10 cellular contexts compared by ENCODE assay signal in genomic region chr6:89347825-89348224, GRCh38. TPM values are rescaled to one million over a fixed set of nuclear protein-coding genes. Genes with fewer than 3 reads are reported as not detected.
A peak's percentile ranks its signal among the peaks of the same experiment; 100 is the strongest.
DNase-seq lines count a peak whose midpoint lies in the region; ATAC-seq, FAIRE-seq and TF ChIP-seq lines count a peak whose summit lies in the region.
"Had no signal": no experiment of that assay in that cellular context is flagged by ENCODE, and none has a peak within 500 bp of the region (broad histone marks: within the 10 kb centered on the region; RNA-seq: fewer than 3 reads in every experiment).

No MANE protein-coding gene starts in this region.

- H3K4me2 ChIP-seq in HepG2 (ENCODE audit: low read depth, low read length): no peak overlapping the region

- H3K9ac ChIP-seq in HepG2 (ENCODE audit: insufficient read depth, low read depth, low read length): no peak overlapping the region

- no peak for ATAC-seq in HepG2
- no peak for ATAC-seq in right lobe of liver
- ATAC-seq in T-helper 17 cell: no peak
- ATAC-seq in left ventricle myocardium superior: peak; percentile 12
- no peak for ATAC-seq in sciatic nerve
- ATAC-seq: PC-3 had no signal

- 91% methylated on average over 2 of the region's 2 CpGs for WGBS in HepG2 (ENCODE audit: low lambda C conversion rate)
- 22% methylated on average over 2 of the region's 2 CpGs for WGBS in right lobe of liver (ENCODE audit: insufficient coverage, low coverage, low lambda C conversion rate, missing lambda C conversion rate)

- H4K20me1 ChIP-seq in HepG2 (ENCODE audit: insufficient read depth, low read length): peaks cover 3% of the 10 kb centered on the region; the same call in 1 of the 2 replicates

- DNase-seq in HepG2 (ENCODE audit: low spot score): no peak
- no peak for DNase-seq in right lobe of liver
- DNase-seq in T-helper 17 cell: no peak
- DNase-seq in left ventricle myocardium superior: peak; percentile 43
- DNase-seq in SHP77 (lab: John Stamatoyannopoulos, UW): no peak
- DNase-seq in DMS153 (lab: John Stamatoyannopoulos, UW): no peak
- DNase-seq in sciatic nerve (ENCODE audit: low spot score): no peak
- DNase-seq in GDM1 (lab: John Stamatoyannopoulos, UW): no peak
- DNase-seq: BE2C, PC-3 had no signal

- CTCF ChIA-PET in HepG2 (lab: Yijun Ruan, JAX; ENCODE audit: low intra/inter-chr PET ratio, low total read pairs): no interaction called here

- peaks cover 3% of the 10 kb centered on the region for H3K36me3 Mint-ChIP-seq in T-helper 17 cell (ENCODE audit: low read depth)

- H3K4me1 Mint-ChIP-seq in T-helper 17 cell: peaks cover 61% of the 10 kb centered on the region

- H3K36me3 ChIP-seq in HepG2 (replicated peaks in 1 of 2; ENCODE audit: control insufficient read depth in 1 of 2, insufficient read depth in 2 of 2, low read length in 2 of 2) (peaks cover 0 to 2% of the 10 kb centered on the region in 2 experiments; a peak in 1 of 5 replicates), right lobe of liver (no peaks in the 10 kb centered on the region)
- H3K36me3 ChIP-seq: BE2C had no signal

- H3K4me1 ChIP-seq in HepG2 (ENCODE audit: insufficient read depth, low read length) (peaks cover 42% of the 10 kb centered on the region), right lobe of liver (peaks cover 0 to 31% (median 3%) of the 10 kb centered on the region in 4 donors)

- H3K9me3 ChIP-seq in HepG2 (ENCODE audit: low read length) (no peaks in the 10 kb centered on the region), right lobe of liver (no peaks in the 10 kb centered on the region), T-helper 17 cell (ENCODE audit: control insufficient read depth, low read length, poor library complexity, severe bottlenecking) (no peaks in the 10 kb centered on the region)
- H3K9me3 ChIP-seq: BE2C had no signal

- intact Hi-C loops in HepG2 (cut with micrococcal nuclease; ENCODE audit: unreplicated experiment): no loop called here
- intact Hi-C loops in right lobe of liver (cut with DNase I): no loop called here
- intact Hi-C loops in left ventricle myocardium superior (cut with micrococcal nuclease): no loop called here
- intact Hi-C loops in sciatic nerve (cut with DNase I): no loop called here

- peak overlapping the region; percentile 94 for H3K27ac Mint-ChIP-seq in T-helper 17 cell

- BruUV-seq in HepG2 (replicated peaks; lab: Mats Ljungman, UMichigan): no TSS peak

- H3K27me3 ChIP-seq in HepG2 (ENCODE audit: control insufficient read depth in 1 of 2, insufficient read depth in 2 of 2, low read length in 2 of 2) (no peaks in the 10 kb centered on the region), right lobe of liver (no peaks in the 10 kb centered on the region)
- H3K27me3 ChIP-seq: BE2C had no signal

- no peak for FAIRE-seq in HepG2 (lab: Jason Lieb, UNC)

- TF ChIP-seq CTCF in HepG2 (CRISPR knock-in tag; IDR thresholded peaks at IDR 0.05): no peak
- TF ChIP-seq CTCF in right lobe of liver (IDR thresholded peaks at IDR 0.05): no peak

- H2AFZ ChIP-seq in HepG2 (ENCODE audit: low read length): no peak overlapping the region

- no peak for TF ChIP-seq EP300 in HepG2 (IDR thresholded peaks at IDR 0.05; ENCODE audit: low read depth in 2 of 2, low read length in 2 of 2)
- TF ChIP-seq EP300 in HepG2 (CRISPR knock-in tag; IDR thresholded peaks at IDR 0.05; ENCODE audit: borderline replicate concordance): no peak

- peaks cover 73% of the 10 kb centered on the region for H3K79me2 ChIP-seq in HepG2 (ENCODE audit: insufficient read depth, low read length)

- POLR2A ChIA-PET in HepG2 (lab: Yijun Ruan, JAX): no interaction called here

- H3K27ac ChIP-seq in HepG2 (ENCODE audit: extremely low read length, insufficient read depth, low read length) (no peak overlapping the region), right lobe of liver (no peak overlapping the region)

- in situ Hi-C loops in HepG2 (cut with HindIII; ENCODE audit: extremely low pct_ligation_motif_present, low pct_unique_long_range_greater_than_20kb): no loop called here

- no peaks in the 10 kb centered on the region for H3K27me3 Mint-ChIP-seq in T-helper 17 cell

- TF ChIP-seq POLR2A in HepG2 (IDR thresholded peaks at IDR 0.05; ENCODE audit: insufficient read depth in 1 of 2, low read depth in 2 of 2, low read length in 2 of 2) (no peak), right lobe of liver (IDR thresholded peaks at IDR 0.05) (no peak)

- H3K4me3 ChIP-seq in HepG2 (replicated peaks in 1 of 3; ENCODE audit: insufficient read depth in 1 of 3, low read depth in 2 of 3, low read length in 3 of 3) (no peak overlapping the region), right lobe of liver (no peak overlapping the region)

- no peak overlapping the region for H3K4me3 Mint-ChIP-seq in T-helper 17 cell

- TF ChIP-seq RAD21 in HepG2 (CRISPR knock-in tag; IDR thresholded peaks at IDR 0.05): no peak

TF ChIP-seq in HepG2, 621 proteins besides CTCF, POLR2A, EP300 and RAD21:
- TF ChIP-seq ZNF143 (CRISPR knock-in tag; IDR thresholded peaks at IDR 0.05): no peak
- 0 out of 2 replicates have a peak, but pooled peaks have one; percentile 27 for TF ChIP-seq MAFF (IDR thresholded peaks at IDR 0.05; ENCODE audit: low read depth, low read length)
- TF ChIP-seq MAFK (conservative IDR thresholded peaks at IDR 0.05 in 1 of 2, IDR thresholded peaks at IDR 0.05 in 1 of 2; ENCODE audit: low read length in 2 of 2): peak; percentile 42 to 52; a peak in 3 of 4 replicates

RNA-seq across cellular contexts. Expression of gene UBE2J1, which starts 4.7 kb away (rescaled TPM):
- total RNA-seq in HepG2 (2016; rRNA removed; fragmentation: Illumina TruSeq; extraction: Trizol) (19.3 and 29.5 TPM in 2 replicates), right lobe of liver (10 to 100 TPM; 14.9 to 22.3 (median 19.7) TPM), T-helper 17 cell (10 to 100 TPM; 32.1 to 35.2 TPM), left ventricle myocardium superior (13.6 TPM), sciatic nerve (32.9 TPM)
- total RNA-seq in HepG2 (2016; cell fraction: cytosol; rRNA removed; fragmentation: Illumina TruSeq; extraction: Trizol; ENCODE audit: low read depth): 13.5 and 15.0 TPM in 2 replicates
- total RNA-seq in HepG2 (2016; cell fraction: insoluble cytoplasmic fraction; rRNA removed; fragmentation: Illumina TruSeq; extraction: Trizol): 20.1 and 28.2 TPM in 2 replicates
- total RNA-seq in HepG2 (2016; cell fraction: membrane; rRNA removed; fragmentation: Illumina TruSeq; extraction: Trizol): 34.9 and 36.8 TPM in 2 replicates
- 10.8 and 11.8 TPM in 2 replicates for total RNA-seq in HepG2 (2016; cell fraction: nucleus; rRNA removed; fragmentation: Illumina TruSeq; extraction: Trizol)
- polyA plus RNA-seq in HepG2 (2011; rRNA removed): 18.6 and 24.6 TPM in 2 replicates
- polyA plus RNA-seq in HepG2 (2011; cell fraction: cytosol; rRNA removed): 12.1 and 17.5 TPM in 2 replicates
- 5.8 and 6.6 TPM in 2 replicates for polyA plus RNA-seq in HepG2 (2011; cell fraction: nucleus; rRNA removed)
- polyA plus RNA-seq in HepG2 (2012): 15.8 and 17.0 TPM in 2 replicates
- 26.2 and 31.5 TPM in 2 replicates for polyA plus RNA-seq in HepG2 (2016; cell fraction: cytosol; fragmentation: Illumina TruSeq; extraction: Trizol; ENCODE audit: low read depth)
- polyA plus RNA-seq in HepG2 (2016; cell fraction: insoluble cytoplasmic fraction; fragmentation: Illumina TruSeq; extraction: Trizol; ENCODE audit: low read depth): 52.7 and 53.8 TPM in 2 replicates
- polyA plus RNA-seq in HepG2 (2016; cell fraction: membrane; fragmentation: Illumina TruSeq; extraction: Trizol; ENCODE audit: low read depth): 47.6 and 48.7 TPM in 2 replicates
- polyA plus RNA-seq in HepG2 (2016; cell fraction: nucleus; fragmentation: Illumina TruSeq; extraction: Trizol; ENCODE audit: insufficient read depth, low read depth): 22.0 and 22.5 TPM in 2 replicates
- 10.0 and 15.8 TPM in 2 replicates for polyA minus RNA-seq in HepG2 (2011; rRNA and poly(A)+ RNA removed; ENCODE audit: low replicate concordance)
- polyA minus RNA-seq in HepG2 (2011; cell fraction: cytosol; rRNA and poly(A)+ RNA removed): 13.7 and 13.9 TPM in 2 replicates
- 18.8 and 20.0 TPM in 2 replicates for polyA minus RNA-seq in HepG2 (2011; cell fraction: nucleus; rRNA and poly(A)+ RNA removed)

RNA-seq across cellular contexts. Expression of gene GABRR2, which starts 32.7 kb away (rescaled TPM):
- total RNA-seq in HepG2 (2016; rRNA removed; fragmentation: Illumina TruSeq; extraction: Trizol) (not detected in 2 replicates), right lobe of liver (1 to 10 TPM in 1 of 6 experiments, under 1 TPM in 5; 0.20 to 1.2 (median 0.56) TPM), T-helper 17 cell (1 to 10 TPM in 1 of 2 donors, under 1 TPM in 1; 0.65 to 1.4 TPM), left ventricle myocardium superior (0.52 TPM), sciatic nerve (1.7 TPM)
- total RNA-seq in HepG2 (2016; cell fraction: cytosol; rRNA removed; fragmentation: Illumina TruSeq; extraction: Trizol; ENCODE audit: low read depth): not detected in 2 replicates
- total RNA-seq in HepG2 (2016; cell fraction: insoluble cytoplasmic fraction; rRNA removed; fragmentation: Illumina TruSeq; extraction: Trizol): not detected in 2 replicates
- total RNA-seq in HepG2 (2016; cell fraction: membrane; rRNA removed; fragmentation: Illumina TruSeq; extraction: Trizol): not detected in 2 replicates
- total RNA-seq in HepG2 (2016; cell fraction: nucleus; rRNA removed; fragmentation: Illumina TruSeq; extraction: Trizol): not detected in 2 replicates
- polyA plus RNA-seq in HepG2 (2011; rRNA removed): 0.13 and 0.24 TPM in 2 replicates
- polyA plus RNA-seq in HepG2 (2011; cell fraction: cytosol; rRNA removed): 0.04 TPM in 1 of 2 replicates, not detected in the other
- polyA plus RNA-seq in HepG2 (2011; cell fraction: nucleus; rRNA removed): 0.80 and 0.81 TPM in 2 replicates
- polyA plus RNA-seq in HepG2 (2012): 0.20 TPM in 1 of 2 replicates, not detected in the other
- polyA plus RNA-seq in HepG2 (2016; cell fraction: cytosol; fragmentation: Illumina TruSeq; extraction: Trizol; ENCODE audit: low read depth): not detected in 2 replicates
- not detected in 2 replicates for polyA plus RNA-seq in HepG2 (2016; cell fraction: insoluble cytoplasmic fraction; fragmentation: Illumina TruSeq; extraction: Trizol; ENCODE audit: low read depth)
- polyA plus RNA-seq in HepG2 (2016; cell fraction: membrane; fragmentation: Illumina TruSeq; extraction: Trizol; ENCODE audit: low read depth): not detected in 2 replicates
- polyA plus RNA-seq in HepG2 (2016; cell fraction: nucleus; fragmentation: Illumina TruSeq; extraction: Trizol; ENCODE audit: insufficient read depth, low read depth): not detected in 2 replicates
- 0.56 TPM in 1 of 2 replicates, not detected in the other for polyA minus RNA-seq in HepG2 (2011; rRNA and poly(A)+ RNA removed; ENCODE audit: low replicate concordance)
- polyA minus RNA-seq in HepG2 (2011; cell fraction: cytosol; rRNA and poly(A)+ RNA removed): not detected in 2 replicates
- 0.37 TPM in 1 of 2 replicates, not detected in the other for polyA minus RNA-seq in HepG2 (2011; cell fraction: nucleus; rRNA and poly(A)+ RNA removed)
